9 cellular contexts compared by ENCODE assay signal in the genomic region with DNA sequence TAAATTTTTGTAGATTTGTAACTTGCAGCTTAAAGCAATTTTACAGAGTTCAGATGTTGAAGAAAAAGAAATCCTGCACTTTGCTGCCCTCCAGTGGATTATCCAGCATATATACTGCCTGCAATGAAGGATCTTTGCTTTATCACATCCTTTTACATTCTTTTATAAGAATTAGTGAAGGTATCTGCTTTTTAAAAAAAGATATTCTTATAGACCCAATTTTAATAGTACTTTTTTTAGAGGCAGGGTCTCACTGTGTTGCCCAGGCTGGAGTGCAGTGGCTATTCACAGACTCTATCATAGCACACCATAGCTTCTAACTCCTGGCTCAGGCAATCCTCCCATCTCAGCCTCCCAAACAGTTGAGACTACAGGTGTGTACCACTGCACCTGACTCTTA.
DNase-seq lines count a peak whose midpoint lies in the region; ATAC-seq, FAIRE-seq and TF ChIP-seq lines count a peak whose summit lies in the region.
"Had no signal": no experiment of that assay in that cellular context is flagged by ENCODE, and none has a peak within 500 bp of the region (broad histone marks: within the 10 kb centered on the region; RNA-seq: fewer than 3 reads in every experiment).

No MANE protein-coding gene starts in this region.

- no peaks in the 10 kb centered on the region for H3K4me1 Mint-ChIP-seq in nephron progenitor cell
- H3K4me1 Mint-ChIP-seq: naive thymus-derived CD8-positive, alpha-beta T cell had no signal

- H3K79me1 ChIP-seq in H1 (ENCODE audit: low read depth, low read length) = no peaks in the 10 kb centered on the region

- no peak for TF ChIP-seq EP300 in H1 (IDR thresholded peaks at IDR 0.05; ENCODE audit: borderline replicate concordance in 1 of 2, low read depth in 2 of 2, low read length in 2 of 2)

- no peak for FAIRE-seq in H1 (lab: Jason Lieb, UNC)

- H4K8ac ChIP-seq in H1 (ENCODE audit: extremely low read depth, insufficient read depth, low read length) = no peak overlapping the region

- no peak overlapping the region for H3K9ac ChIP-seq in H1 (replicated peaks in 1 of 4; ENCODE audit: extremely low read depth in 1 of 4, low read depth in 3 of 4, low read length in 3 of 4)

- no peak overlapping the region for H3K27ac Mint-ChIP-seq in nephron progenitor cell
- H3K27ac Mint-ChIP-seq: naive thymus-derived CD8-positive, alpha-beta T cell had no signal

- H3K4me3 Mint-ChIP-seq in nephron progenitor cell = no peak overlapping the region
- H3K4me3 Mint-ChIP-seq: naive thymus-derived CD8-positive, alpha-beta T cell had no signal

- H3K23ac ChIP-seq in H1 (ENCODE audit: insufficient read length) = no peak overlapping the region

- H3K56ac ChIP-seq in H1 (replicated peaks; ENCODE audit: insufficient read length, low read depth, low read length) = no peak overlapping the region

- no peak overlapping the region for H3K27ac ChIP-seq in H1 (ENCODE audit: low read depth, low read length)

- H3K23me2 ChIP-seq in H1 (ENCODE audit: low read depth, low read length) = no peaks in the 10 kb centered on the region; the same call in 1 of the 2 replicates

- no peak overlapping the region for H2BK12ac ChIP-seq in H1 (ENCODE audit: low read depth, low read length)

- no peak overlapping the region for H2BK20ac ChIP-seq in H1 (ENCODE audit: low read length)

- H2BK5ac ChIP-seq in H1 (ENCODE audit: low read depth, low read length) = no peak overlapping the region

- no peak overlapping the region for H3K14ac ChIP-seq in H1 (ENCODE audit: insufficient read length)

- H3K36me3 ChIP-seq in H1 (ENCODE audit: control insufficient read depth in 2 of 4, insufficient read depth in 4 of 4, low read length in 3 of 4) = peaks cover 2 to 10% (median 8%) of the 10 kb centered on the region in 4 experiments; a peak in 7 of 8 replicates

- no peak overlapping the region for H3K18ac ChIP-seq in H1 (ENCODE audit: extremely low read depth, low read length)

- 0 out of 4 replicates have a peak, but pooled peaks cover 0 to 3% of the 10 kb centered on the region in 2 experiments for H3K9me3 ChIP-seq in H1 (ENCODE audit: insufficient read depth in 2 of 2, low read depth in 1 of 2, low read length in 1 of 2)

- H3K79me2 ChIP-seq in H1 (ENCODE audit: control insufficient read depth in 1 of 2, insufficient read depth in 2 of 2, low read length in 2 of 2) = no peaks in the 10 kb centered on the region

- H3K4me3 ChIP-seq in H1 (ENCODE audit: extremely low read depth in 1 of 4, insufficient read depth in 2 of 4, low read depth in 3 of 4, low read length in 4 of 4) = no peak overlapping the region

- POLR2A ChIA-PET in H1 (lab: Charles Lee; ENCODE audit: partially characterized antibody) = interaction anchor here (0.6 kb wide), 1 partner anchor 45 kb away, joined by 3 read pairs; no protein-coding TSS in a partner anchor

- ATAC-seq in HG03439 (IDR thresholded peaks at IDR 0.05; ENCODE audit: unreplicated experiment) = peak; percentile 67
- ATAC-seq: naive thymus-derived CD8-positive, alpha-beta T cell had no signal

- TF ChIP-seq POLR2A in H1 (IDR thresholded peaks at IDR 0.05; ENCODE audit: control extremely low read depth in 1 of 2, low read depth in 2 of 2, low read length in 2 of 2) = no peak

- DNase-seq in AG08396 (ENCODE audit: low spot score) = peak; percentile 29
- peak; percentile 63 for DNase-seq in ELR (ENCODE audit: low read depth)
- peak; percentile 20 for DNase-seq in SHP77 treated with DMSO at 0.1 percent for 48 hours (lab: John Stamatoyannopoulos, UW)
- no peak for DNase-seq in H1 (ENCODE audit: low read depth in 1 of 2, low spot score in 2 of 2)
- peak; percentile 8 for DNase-seq in nephron progenitor cell
- DNase-seq in ecto neural progenitor cell (ENCODE audit: low spot score) = no peak
- no peak for DNase-seq in activated gamma-delta T cell treated with Interleukin-2 at 50 U/mL for 16 hours

- peak; percentile 59 to 63 for TF ChIP-seq RAD21 in H1 (IDR thresholded peaks at IDR 0.05 in 1 of 2, conservative IDR thresholded peaks at IDR 0.05 in 1 of 2; ENCODE audit: low read depth in 2 of 2, low read length in 2 of 2)

- H3K36me3 Mint-ChIP-seq in nephron progenitor cell (ENCODE audit: low read depth) = peaks cover 30% of the 10 kb centered on the region

- no peak overlapping the region for H2BK120ac ChIP-seq in H1 (replicated peaks; ENCODE audit: low read depth, low read length)

- H2AFZ ChIP-seq in H1 (ENCODE audit: low read length) = no peak overlapping the region

- H3K4me2 ChIP-seq in H1 (ENCODE audit: insufficient read depth in 1 of 2, low read depth in 2 of 2, low read length in 2 of 2) = no peak overlapping the region

- no peak overlapping the region for H4K91ac ChIP-seq in H1 (replicated peaks; ENCODE audit: insufficient read length, low read length)

- H4K5ac ChIP-seq in H1 (ENCODE audit: insufficient read length, low read depth, low read length) = no peak overlapping the region

- no peak overlapping the region for H2AK5ac ChIP-seq in H1 (ENCODE audit: low read depth, low read length)

- H4K20me1 ChIP-seq in H1 (replicated peaks in 1 of 2; ENCODE audit: control insufficient read depth in 1 of 2, insufficient read depth in 2 of 2, low read length in 2 of 2) = no peaks in the 10 kb centered on the region

- no peaks in the 10 kb centered on the region for H3K4me1 ChIP-seq in H1 (replicated peaks in 1 of 4; ENCODE audit: control insufficient read depth in 3 of 4, insufficient read depth in 4 of 4, low read length in 3 of 4)

- H3K27me3 Mint-ChIP-seq in nephron progenitor cell (ENCODE audit: low read depth, poor library complexity) = no peaks in the 10 kb centered on the region
- H3K27me3 Mint-ChIP-seq: naive thymus-derived CD8-positive, alpha-beta T cell had no signal

- CTCF ChIA-PET in H1 (lab: Charles Lee; ENCODE audit: partially characterized antibody) = interaction anchor here (0.6 to 2.3 kb wide), 17 partner anchors 8 to 136 kb away, joined by 3 to 10 read pairs (median 3); no protein-coding TSS in a partner anchor

- no peaks in the 10 kb centered on the region for H3K27me3 ChIP-seq in H1 (replicated peaks in 1 of 4; ENCODE audit: control insufficient read depth in 3 of 4, extremely low read depth in 1 of 4, insufficient read depth in 3 of 4, low read length in 3 of 4)

- H3K9me3 Mint-ChIP-seq in nephron progenitor cell = no peaks in the 10 kb centered on the region
- H3K9me3 Mint-ChIP-seq: naive thymus-derived CD8-positive, alpha-beta T cell had no signal

- no peak overlapping the region for H3K4ac ChIP-seq in H1 (replicated peaks; ENCODE audit: insufficient read length, low read depth, low read length)

- no peak overlapping the region for H2BK15ac ChIP-seq in H1 (ENCODE audit: low read length)

- TF ChIP-seq CTCF in H1 (IDR thresholded peaks at IDR 0.05; ENCODE audit: control extremely low read depth in 1 of 3, insufficient read depth in 1 of 3, low read depth in 1 of 3, low read length in 3 of 3) = peak in 2 of 3 experiments; percentile 16 to 56; a peak in 2 of 4 replicates
- TF ChIP-seq CTCF in nephron progenitor cell (IDR thresholded peaks at IDR 0.05) = peak; percentile 60

Comparison
In these comparisons a context has a peak if more than half of its experiments do, and no peak if none do; other contexts are left out.
1. DNase-seq: peak in AG08396 (single experiment), ELR (single experiment), SHP77 treated with DMSO at 0.1 percent for 48 hours (single experiment) and nephron progenitor cell (single experiment); none in H1 (0 of 2), ecto neural progenitor cell (single experiment) and activated gamma-delta T cell treated with Interleukin-2 at 50 U/mL for 16 hours (single experiment).